ENCODE assay signal across 4 cellular contexts in the genomic region with DNA sequence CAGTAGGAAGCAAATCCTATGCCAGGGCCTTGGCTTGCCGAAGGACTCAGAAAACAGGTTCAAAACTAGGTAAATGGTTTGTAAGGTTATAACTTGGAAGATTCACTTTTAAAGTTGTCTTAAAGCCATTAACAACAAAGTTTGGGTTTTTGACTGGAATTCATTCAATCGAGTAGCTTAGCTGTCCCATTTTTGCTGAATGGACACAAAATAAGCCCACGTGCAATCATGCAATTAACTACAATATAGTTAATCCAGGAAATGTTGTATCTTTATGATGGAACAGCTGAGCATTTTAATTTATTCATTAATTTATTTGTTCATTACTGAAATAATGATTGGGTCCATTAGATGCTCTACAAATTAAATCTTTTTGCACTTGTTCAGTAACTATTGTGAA.
A peak's percentile ranks its signal among the peaks of the same experiment; 100 is the strongest.
TF ChIP-seq lines count a peak whose summit lies in the region.

No MANE protein-coding gene starts in this region.

TF ChIP-seq in HepG2, 621 proteins besides CTCF, POLR2A, EP300 and RAD21:
- TF ChIP-seq CBX1 (IDR thresholded peaks at IDR 0.05; ENCODE audit: low read depth): no peak
- TF ChIP-seq MAFF (IDR thresholded peaks at IDR 0.05; ENCODE audit: low read depth, low read length): peak; percentile 89
- peak; percentile 87 to 89 for TF ChIP-seq MAFK (conservative IDR thresholded peaks at IDR 0.05 in 1 of 2, IDR thresholded peaks at IDR 0.05 in 1 of 2; ENCODE audit: low read length in 2 of 2)

TF ChIP-seq in A549, 52 proteins besides CTCF, POLR2A, EP300 and RAD21:
- TF ChIP-seq, protein P1, sequence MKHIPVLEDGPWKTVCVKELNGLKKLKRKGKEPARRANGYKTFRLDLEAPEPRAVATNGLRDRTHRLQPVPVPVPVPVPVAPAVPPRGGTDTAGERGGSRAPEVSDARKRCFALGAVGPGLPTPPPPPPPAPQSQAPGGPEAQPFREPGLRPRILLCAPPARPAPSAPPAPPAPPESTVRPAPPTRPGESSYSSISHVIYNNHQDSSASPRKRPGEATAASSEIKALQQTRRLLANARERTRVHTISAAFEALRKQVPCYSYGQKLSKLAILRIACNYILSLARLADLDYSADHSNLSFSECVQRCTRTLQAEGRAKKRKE (CRISPR knock-in tag; IDR thresholded peaks at IDR 0.05; ENCODE audit: low read depth): no peak
- no peak for TF ChIP-seq EHF (CRISPR knock-in tag; IDR thresholded peaks at IDR 0.05)
- peak; percentile 79 for TF ChIP-seq MAFK (IDR thresholded peaks at IDR 0.05; ENCODE audit: partially characterized antibody)

TF ChIP-seq in IMR-90, 13 proteins besides CTCF, POLR2A, EP300 and RAD21:
- TF ChIP-seq MAFK (IDR thresholded peaks at IDR 0.05; ENCODE audit: low read depth, low read length): peak; percentile 87
- TF ChIP-seq, protein P2, sequence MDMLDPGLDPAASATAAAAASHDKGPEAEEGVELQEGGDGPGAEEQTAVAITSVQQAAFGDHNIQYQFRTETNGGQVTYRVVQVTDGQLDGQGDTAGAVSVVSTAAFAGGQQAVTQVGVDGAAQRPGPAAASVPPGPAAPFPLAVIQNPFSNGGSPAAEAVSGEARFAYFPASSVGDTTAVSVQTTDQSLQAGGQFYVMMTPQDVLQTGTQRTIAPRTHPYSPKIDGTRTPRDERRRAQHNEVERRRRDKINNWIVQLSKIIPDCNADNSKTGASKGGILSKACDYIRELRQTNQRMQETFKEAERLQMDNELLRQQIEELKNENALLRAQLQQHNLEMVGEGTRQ (IDR thresholded peaks at IDR 0.05; ENCODE audit: low read depth, low read length): no peak
TF ChIP-seq in IMR-90: peak in this region for 1.

TF ChIP-seq in K562, 482 proteins besides CTCF, POLR2A, EP300 and RAD21:
- peak; percentile 49; the same call in 1 of the 2 replicates for TF ChIP-seq C11orf30 (IDR thresholded peaks at IDR 0.05; ENCODE audit: low read depth)
- no peak for TF ChIP-seq TBP (optimal IDR thresholded peaks at IDR 0.05; ENCODE audit: low read depth, low read length)
- TF ChIP-seq, protein P3, sequence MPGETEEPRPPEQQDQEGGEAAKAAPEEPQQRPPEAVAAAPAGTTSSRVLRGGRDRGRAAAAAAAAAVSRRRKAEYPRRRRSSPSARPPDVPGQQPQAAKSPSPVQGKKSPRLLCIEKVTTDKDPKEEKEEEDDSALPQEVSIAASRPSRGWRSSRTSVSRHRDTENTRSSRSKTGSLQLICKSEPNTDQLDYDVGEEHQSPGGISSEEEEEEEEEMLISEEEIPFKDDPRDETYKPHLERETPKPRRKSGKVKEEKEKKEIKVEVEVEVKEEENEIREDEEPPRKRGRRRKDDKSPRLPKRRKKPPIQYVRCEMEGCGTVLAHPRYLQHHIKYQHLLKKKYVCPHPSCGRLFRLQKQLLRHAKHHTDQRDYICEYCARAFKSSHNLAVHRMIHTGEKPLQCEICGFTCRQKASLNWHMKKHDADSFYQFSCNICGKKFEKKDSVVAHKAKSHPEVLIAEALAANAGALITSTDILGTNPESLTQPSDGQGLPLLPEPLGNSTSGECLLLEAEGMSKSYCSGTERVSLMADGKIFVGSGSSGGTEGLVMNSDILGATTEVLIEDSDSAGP (CRISPR knock-in tag; IDR thresholded peaks at IDR 0.05): no peak
- TF ChIP-seq MAFG (tag; conservative IDR thresholded peaks at IDR 0.05): peak; percentile 65
- no peak for TF ChIP-seq POLR3A (IDR thresholded peaks at IDR 0.05; ENCODE audit: borderline replicate concordance, extremely low read depth, insufficient read depth, insufficient read length)
- TF ChIP-seq, protein P4, sequence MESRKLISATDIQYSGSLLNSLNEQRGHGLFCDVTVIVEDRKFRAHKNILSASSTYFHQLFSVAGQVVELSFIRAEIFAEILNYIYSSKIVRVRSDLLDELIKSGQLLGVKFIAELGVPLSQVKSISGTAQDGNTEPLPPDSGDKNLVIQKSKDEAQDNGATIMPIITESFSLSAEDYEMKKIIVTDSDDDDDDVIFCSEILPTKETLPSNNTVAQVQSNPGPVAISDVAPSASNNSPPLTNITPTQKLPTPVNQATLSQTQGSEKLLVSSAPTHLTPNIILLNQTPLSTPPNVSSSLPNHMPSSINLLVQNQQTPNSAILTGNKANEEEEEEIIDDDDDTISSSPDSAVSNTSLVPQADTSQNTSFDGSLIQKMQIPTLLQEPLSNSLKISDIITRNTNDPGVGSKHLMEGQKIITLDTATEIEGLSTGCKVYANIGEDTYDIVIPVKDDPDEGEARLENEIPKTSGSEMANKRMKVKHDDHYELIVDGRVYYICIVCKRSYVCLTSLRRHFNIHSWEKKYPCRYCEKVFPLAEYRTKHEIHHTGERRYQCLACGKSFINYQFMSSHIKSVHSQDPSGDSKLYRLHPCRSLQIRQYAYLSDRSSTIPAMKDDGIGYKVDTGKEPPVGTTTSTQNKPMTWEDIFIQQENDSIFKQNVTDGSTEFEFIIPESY (CRISPR knock-in tag; IDR thresholded peaks at IDR 0.05): no peak
- no peak for TF ChIP-seq ZNF3 (CRISPR knock-in tag; IDR thresholded peaks at IDR 0.05)
- no peak for TF ChIP-seq RBM15 (IDR thresholded peaks at IDR 0.05; ENCODE audit: insufficient read depth, low read length)
- no peak for TF ChIP-seq BHLHE40 (IDR thresholded peaks at IDR 0.05; ENCODE audit: low read length)
- no peak for TF ChIP-seq ZC3H8 (IDR thresholded peaks at IDR 0.05)
- TF ChIP-seq ZNF316 (IDR thresholded peaks at IDR 0.05): peak; percentile 76
- TF ChIP-seq MAFK (IDR thresholded peaks at IDR 0.05; ENCODE audit: low read length): peak; percentile 63
- no peak for TF ChIP-seq ZNF140 (CRISPR knock-in tag; IDR thresholded peaks at IDR 0.05)
- no peak for TF ChIP-seq ZNF696 (CRISPR knock-in tag; conservative IDR thresholded peaks at IDR 0.05)
- TF ChIP-seq, protein P5, sequence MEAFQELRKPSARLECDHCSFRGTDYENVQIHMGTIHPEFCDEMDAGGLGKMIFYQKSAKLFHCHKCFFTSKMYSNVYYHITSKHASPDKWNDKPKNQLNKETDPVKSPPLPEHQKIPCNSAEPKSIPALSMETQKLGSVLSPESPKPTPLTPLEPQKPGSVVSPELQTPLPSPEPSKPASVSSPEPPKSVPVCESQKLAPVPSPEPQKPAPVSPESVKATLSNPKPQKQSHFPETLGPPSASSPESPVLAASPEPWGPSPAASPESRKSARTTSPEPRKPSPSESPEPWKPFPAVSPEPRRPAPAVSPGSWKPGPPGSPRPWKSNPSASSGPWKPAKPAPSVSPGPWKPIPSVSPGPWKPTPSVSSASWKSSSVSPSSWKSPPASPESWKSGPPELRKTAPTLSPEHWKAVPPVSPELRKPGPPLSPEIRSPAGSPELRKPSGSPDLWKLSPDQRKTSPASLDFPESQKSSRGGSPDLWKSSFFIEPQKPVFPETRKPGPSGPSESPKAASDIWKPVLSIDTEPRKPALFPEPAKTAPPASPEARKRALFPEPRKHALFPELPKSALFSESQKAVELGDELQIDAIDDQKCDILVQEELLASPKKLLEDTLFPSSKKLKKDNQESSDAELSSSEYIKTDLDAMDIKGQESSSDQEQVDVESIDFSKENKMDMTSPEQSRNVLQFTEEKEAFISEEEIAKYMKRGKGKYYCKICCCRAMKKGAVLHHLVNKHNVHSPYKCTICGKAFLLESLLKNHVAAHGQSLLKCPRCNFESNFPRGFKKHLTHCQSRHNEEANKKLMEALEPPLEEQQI (IDR thresholded peaks at IDR 0.05): no peak
- no peak for TF ChIP-seq NBN (IDR thresholded peaks at IDR 0.05; ENCODE audit: low read depth)
- TF ChIP-seq CEBPB (tag; IDR thresholded peaks at IDR 0.05): no peak
- no peak for TF ChIP-seq MTA2 (IDR thresholded peaks at IDR 0.05; ENCODE audit: low read depth)
- no peak for TF ChIP-seq ZNF586 (CRISPR knock-in tag; conservative IDR thresholded peaks at IDR 0.05)
- TF ChIP-seq ZNF274 (IDR thresholded peaks at IDR 0.05; ENCODE audit: borderline replicate concordance, low read depth, low read length): no peak
- no peak for TF ChIP-seq ZNF384 (IDR thresholded peaks at IDR 0.05; ENCODE audit: low read depth, low read length)
- TF ChIP-seq MAFF (IDR thresholded peaks at IDR 0.05; ENCODE audit: low read length): peak; percentile 79
- TF ChIP-seq, protein P6, sequence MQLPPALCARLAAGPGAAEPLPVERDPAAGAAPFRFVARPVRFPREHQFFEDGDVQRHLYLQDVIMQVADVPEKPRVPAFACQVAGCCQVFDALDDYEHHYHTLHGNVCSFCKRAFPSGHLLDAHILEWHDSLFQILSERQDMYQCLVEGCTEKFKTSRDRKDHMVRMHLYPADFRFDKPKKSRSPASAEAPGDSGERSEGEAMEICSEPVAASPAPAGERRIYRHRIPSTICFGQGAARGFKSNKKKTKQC (CRISPR knock-in tag; IDR thresholded peaks at IDR 0.05): no peak
- TF ChIP-seq ZKSCAN1 (IDR thresholded peaks at IDR 0.05; ENCODE audit: low read depth, low read length): no peak
- TF ChIP-seq, protein P7, sequence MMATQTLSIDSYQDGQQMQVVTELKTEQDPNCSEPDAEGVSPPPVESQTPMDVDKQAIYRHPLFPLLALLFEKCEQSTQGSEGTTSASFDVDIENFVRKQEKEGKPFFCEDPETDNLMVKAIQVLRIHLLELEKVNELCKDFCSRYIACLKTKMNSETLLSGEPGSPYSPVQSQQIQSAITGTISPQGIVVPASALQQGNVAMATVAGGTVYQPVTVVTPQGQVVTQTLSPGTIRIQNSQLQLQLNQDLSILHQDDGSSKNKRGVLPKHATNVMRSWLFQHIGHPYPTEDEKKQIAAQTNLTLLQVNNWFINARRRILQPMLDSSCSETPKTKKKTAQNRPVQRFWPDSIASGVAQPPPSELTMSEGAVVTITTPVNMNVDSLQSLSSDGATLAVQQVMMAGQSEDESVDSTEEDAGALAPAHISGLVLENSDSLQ (IDR thresholded peaks at IDR 0.05): no peak
- TF ChIP-seq, protein P8, sequence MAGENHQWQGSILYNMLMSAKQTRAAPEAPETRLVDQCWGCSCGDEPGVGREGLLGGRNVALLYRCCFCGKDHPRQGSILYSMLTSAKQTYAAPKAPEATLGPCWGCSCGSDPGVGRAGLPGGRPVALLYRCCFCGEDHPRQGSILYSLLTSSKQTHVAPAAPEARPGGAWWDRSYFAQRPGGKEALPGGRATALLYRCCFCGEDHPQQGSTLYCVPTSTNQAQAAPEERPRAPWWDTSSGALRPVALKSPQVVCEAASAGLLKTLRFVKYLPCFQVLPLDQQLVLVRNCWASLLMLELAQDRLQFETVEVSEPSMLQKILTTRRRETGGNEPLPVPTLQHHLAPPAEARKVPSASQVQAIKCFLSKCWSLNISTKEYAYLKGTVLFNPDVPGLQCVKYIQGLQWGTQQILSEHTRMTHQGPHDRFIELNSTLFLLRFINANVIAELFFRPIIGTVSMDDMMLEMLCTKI (IDR thresholded peaks at IDR 0.05; ENCODE audit: partially characterized antibody): no peak
TF ChIP-seq in K562: peak in this region for 5.
